In genomic region chr13:113493315-113493951, GRCh38 we compare ENCODE assay signal across 1 cellular context.
TF ChIP-seq lines count a peak whose summit lies in the region.

No MANE protein-coding gene starts in this region.

TF ChIP-seq in HepG2, 621 proteins besides CTCF, POLR2A, EP300 and RAD21 (continued from another document and continues in another):
- TF ChIP-seq SNAPC4 (CRISPR knock-in tag; IDR thresholded peaks at IDR 0.05) = no peak
- no peak for TF ChIP-seq MTA3 (CRISPR knock-in tag; IDR thresholded peaks at IDR 0.05)
- TF ChIP-seq SMARCE1 (IDR thresholded peaks at IDR 0.05; ENCODE audit: borderline replicate concordance) = no peak
- 0 out of 2 replicates have a peak, but pooled peaks have one; percentile 26 for TF ChIP-seq POGK (CRISPR knock-in tag; conservative IDR thresholded peaks at IDR 0.05)
- no peak for TF ChIP-seq ZNF577 (CRISPR knock-in tag; IDR thresholded peaks at IDR 0.05; ENCODE audit: borderline replicate concordance, low read depth)
- no peak for TF ChIP-seq ZNF615 (CRISPR knock-in tag; IDR thresholded peaks at IDR 0.05; ENCODE audit: borderline replicate concordance)
- no peak for TF ChIP-seq HINFP (CRISPR knock-in tag; IDR thresholded peaks at IDR 0.05; ENCODE audit: low read depth)
- no peak for TF ChIP-seq ZNF441 (CRISPR knock-in tag; IDR thresholded peaks at IDR 0.05; ENCODE audit: borderline replicate concordance)
- TF ChIP-seq ZXDC (CRISPR knock-in tag; IDR thresholded peaks at IDR 0.05) = no peak
- peak; percentile 56; the same call in 1 of the 2 replicates for TF ChIP-seq FOXO1 (CRISPR knock-in tag; IDR thresholded peaks at IDR 0.05)
- TF ChIP-seq ELF3 (CRISPR knock-in tag; IDR thresholded peaks at IDR 0.05) = peak; percentile 26; the same call in 1 of the 2 replicates
- peak; percentile 64; the same call in 1 of the 2 replicates for TF ChIP-seq ZNF7 (CRISPR knock-in tag; IDR thresholded peaks at IDR 0.05)
- no peak for TF ChIP-seq ZNF563 (CRISPR knock-in tag; IDR thresholded peaks at IDR 0.05)
- TF ChIP-seq ZNF275 (CRISPR knock-in tag; IDR thresholded peaks at IDR 0.05; ENCODE audit: borderline replicate concordance) = no peak
- TF ChIP-seq MAZ (IDR thresholded peaks at IDR 0.05; ENCODE audit: borderline replicate concordance, low read depth, low read length) = no peak
- no peak for TF ChIP-seq MAZ (CRISPR knock-in tag; IDR thresholded peaks at IDR 0.05; ENCODE audit: low read depth)
- no peak for TF ChIP-seq GPBP1L1 (CRISPR knock-in tag; IDR thresholded peaks at IDR 0.05)
- TF ChIP-seq ZNF17 (CRISPR knock-in tag; IDR thresholded peaks at IDR 0.05) = no peak
- peak; percentile 72 for TF ChIP-seq NFIC (IDR thresholded peaks at IDR 0.05; ENCODE audit: low read length)
- TF ChIP-seq SETDB1 (CRISPR knock-in tag; IDR thresholded peaks at IDR 0.05; ENCODE audit: borderline replicate concordance) = no peak
- TF ChIP-seq FOXO4 (CRISPR knock-in tag; conservative IDR thresholded peaks at IDR 0.05) = no peak
- no peak for TF ChIP-seq NONO (IDR thresholded peaks at IDR 0.05)
- TF ChIP-seq NONO (CRISPR knock-in tag; conservative IDR thresholded peaks at IDR 0.05) = no peak
- no peak for TF ChIP-seq SP140L (CRISPR knock-in tag; IDR thresholded peaks at IDR 0.05; ENCODE audit: borderline replicate concordance)
- no peak for TF ChIP-seq ZSCAN20 (CRISPR knock-in tag; IDR thresholded peaks at IDR 0.05; ENCODE audit: borderline replicate concordance)
- no peak for TF ChIP-seq HCFC1 (IDR thresholded peaks at IDR 0.05; ENCODE audit: low read depth, low read length)
- no peak for TF ChIP-seq ESRRA (CRISPR knock-in tag; IDR thresholded peaks at IDR 0.05; ENCODE audit: low read depth)
- TF ChIP-seq PAWR (CRISPR knock-in tag; IDR thresholded peaks at IDR 0.05; ENCODE audit: borderline replicate concordance) = no peak
- no peak for TF ChIP-seq EED (CRISPR knock-in tag; IDR thresholded peaks at IDR 0.05)
- no peak for TF ChIP-seq CREBL2 (CRISPR knock-in tag; IDR thresholded peaks at IDR 0.05; ENCODE audit: borderline replicate concordance)
- no peak for TF ChIP-seq ZBTB10 (CRISPR knock-in tag; IDR thresholded peaks at IDR 0.05; ENCODE audit: borderline replicate concordance)
